ENCODE assay signal across 1 cellular context in the genomic region with DNA sequence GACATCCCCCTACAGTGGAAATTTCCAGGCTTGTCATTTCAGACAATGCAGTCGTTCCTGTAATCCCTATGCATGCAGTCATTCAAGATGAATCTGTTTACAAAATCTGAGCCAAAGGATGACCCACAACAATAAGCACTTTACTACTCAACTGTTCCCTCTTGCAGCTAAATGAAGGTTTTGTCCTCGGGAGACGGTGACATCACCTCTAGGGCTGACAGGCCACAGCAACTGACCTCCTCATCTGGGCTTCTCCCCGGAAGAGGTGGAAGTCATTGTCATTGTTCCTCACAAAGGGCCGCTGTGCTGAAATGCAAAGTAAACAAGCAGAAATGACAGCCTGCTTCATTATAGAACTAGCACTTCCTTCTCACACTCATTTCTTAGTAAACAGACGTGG.
TF ChIP-seq lines count a peak whose summit lies in the region.

No MANE protein-coding gene starts in this region.

TF ChIP-seq in GM12878, 131 proteins besides CTCF, POLR2A, EP300 and RAD21:
- no peak for TF ChIP-seq WRNIP1 (IDR thresholded peaks at IDR 0.05; ENCODE audit: borderline replicate concordance, low read depth, low read length)
- peak; percentile 68 for TF ChIP-seq ATF7 (IDR thresholded peaks at IDR 0.05; ENCODE audit: low read depth)
- TF ChIP-seq FOXK2 (IDR thresholded peaks at IDR 0.05): peak; percentile 34; the same call in 1 of the 2 replicates
